Comparison of ENCODE assay signal across 9 cellular contexts in genomic region chr12:100127766-100128508, GRCh38. TPM values are rescaled to one million over a fixed set of nuclear protein-coding genes. Genes with fewer than 3 reads are reported as not detected.
DNase-seq lines count a peak whose midpoint lies in the region; ATAC-seq, FAIRE-seq and TF ChIP-seq lines count a peak whose summit lies in the region.
"Had no signal": no experiment of that assay in that cellular context is flagged by ENCODE, and none has a peak within 500 bp of the region (broad histone marks: within the 10 kb centered on the region; RNA-seq: fewer than 3 reads in every experiment).

No MANE protein-coding gene starts in this region.

- peaks cover 4% of the 10 kb centered on the region for H3K9me3 Mint-ChIP-seq in activated naive CD8-positive, alpha-beta T cell treated with anti-CD3 and anti-CD28 coated beads for 36 hours

- DNase-seq in A673 (ENCODE audit: low spot score) (peak; percentile 89), kidney (no peak), iPS-NIHi11 (ENCODE audit: low spot score) (no peak), cortex of kidney (lab: John Stamatoyannopoulos, UW) (no peak)
- no peak for DNase-seq in activated naive CD8-positive, alpha-beta T cell treated with anti-CD3 and anti-CD28 coated beads for 36 hours
- no peak for DNase-seq in stimulated activated CD4-positive, alpha-beta T cell treated with anti-CD3 and anti-CD28 coated beads, Interleukin-15, amount 100 ng/mL, for 24 hours
- DNase-seq: GDM1 had no signal

- no TSS peak for BruUV-seq in A673 (replicated peaks; lab: Mats Ljungman, UMichigan)

- peak overlapping the region; percentile 11 for H3K27ac Mint-ChIP-seq in activated naive CD8-positive, alpha-beta T cell treated with anti-CD3 and anti-CD28 coated beads for 36 hours

- H3K36me3 Mint-ChIP-seq in activated naive CD8-positive, alpha-beta T cell treated with anti-CD3 and anti-CD28 coated beads for 36 hours: peaks cover 5% of the 10 kb centered on the region

- H3K4me3 Mint-ChIP-seq in activated naive CD8-positive, alpha-beta T cell treated with anti-CD3 and anti-CD28 coated beads for 36 hours: no peak overlapping the region

- H3K4me3 ChIP-seq in A673 (ENCODE audit: low read depth, low read length, poor library complexity, severe bottlenecking): peak overlapping the region; percentile 10
- H3K4me3 ChIP-seq in kidney (ENCODE audit: low read length in 2 of 2): no peak overlapping the region

- H3K27ac ChIP-seq in A673 (ENCODE audit: low read depth, low read length, poor library complexity, severe bottlenecking): peak overlapping the region; percentile 87
- H3K27ac ChIP-seq in kidney (ENCODE audit: low read depth in 2 of 2, low read length in 2 of 2): no peak overlapping the region

- H3K9ac ChIP-seq in kidney (ENCODE audit: low read length in 2 of 2): no peak overlapping the region

- CTCF ChIA-PET in A673 (lab: Charles Lee): no interaction called here

- peak; percentile 18 for ATAC-seq in HG02610 (IDR thresholded peaks at IDR 0.05; ENCODE audit: unreplicated experiment)
- ATAC-seq in HG02884 (IDR thresholded peaks at IDR 0.05; ENCODE audit: unreplicated experiment): no peak

- POLR2A ChIA-PET in A673 (lab: Charles Lee; ENCODE audit: low non-redundant PET): no interaction called here

- H3K27me3 Mint-ChIP-seq in activated naive CD8-positive, alpha-beta T cell treated with anti-CD3 and anti-CD28 coated beads for 36 hours: no peaks in the 10 kb centered on the region

- TF ChIP-seq CTCF in A673 (conservative IDR thresholded peaks at IDR 0.05; ENCODE audit: low read depth, low read length) (no peak), kidney (IDR thresholded peaks at IDR 0.05; ENCODE audit: borderline replicate concordance, extremely low read depth, insufficient read depth) (no peak)

- no peaks in the 10 kb centered on the region for H3K27me3 ChIP-seq in A673 (replicated peaks; ENCODE audit: insufficient read depth, low read depth, low read length, poor library complexity)

- H3K9me3 ChIP-seq in A673 (ENCODE audit: low read depth, low read length, poor library complexity, severe bottlenecking) (no peaks in the 10 kb centered on the region), kidney (ENCODE audit: control insufficient read depth in 1 of 2, low read length in 2 of 2) (no peaks in the 10 kb centered on the region)

- FAIRE-seq in kidney (lab: Jason Lieb, UNC): peak; percentile 44

- peaks cover 28% of the 10 kb centered on the region for H3K4me1 Mint-ChIP-seq in activated naive CD8-positive, alpha-beta T cell treated with anti-CD3 and anti-CD28 coated beads for 36 hours

- H3K4me1 ChIP-seq in A673 (ENCODE audit: insufficient read depth, low read length, poor library complexity, severe bottlenecking) (peaks cover 50% of the 10 kb centered on the region), kidney (ENCODE audit: control insufficient read depth in 1 of 2, insufficient read depth in 1 of 2, low read depth in 1 of 2, low read length in 2 of 2) (peaks cover 0 to 11% of the 10 kb centered on the region in 2 donors)

- H3K36me3 ChIP-seq in A673 (ENCODE audit: insufficient read depth, low read length, poor library complexity, severe bottlenecking) (no peaks in the 10 kb centered on the region), kidney (ENCODE audit: control insufficient read depth in 1 of 2, insufficient read depth in 2 of 2, low read length in 2 of 2) (no peaks in the 10 kb centered on the region)

- intact Hi-C loops in A673 (cut with micrococcal nuclease; ENCODE audit: unreplicated experiment) (loop anchor here (5.0 kb wide), 1 partner anchor 74 kb away; the partner anchor contains the start of gene ACTR6), kidney (cut with DNase I) (no loop called here)

RNA-seq across cellular contexts. Expression of gene BLTP3B, which starts 14.7 kb away (rescaled TPM):
- total RNA-seq in A673 (2021) (31.6 and 31.8 TPM in 2 replicates), kidney (18.3 TPM)
- 10 to 100 TPM; 34.1 to 35.3 TPM for total RNA-seq in activated naive CD8-positive, alpha-beta T cell treated with anti-CD3 and anti-CD28 coated beads for 36 hours
- 9.3 TPM for polyA plus RNA-seq in kidney (ENCODE audit: insufficient read depth, low read depth, low replicate concordance)
